8 cellular contexts compared by ENCODE assay signal in genomic region chr20:35992713-35993335, GRCh38. TPM values are rescaled to one million over a fixed set of nuclear protein-coding genes. Genes with fewer than 3 reads are reported as not detected.
DNase-seq lines count a peak whose midpoint lies in the region; ATAC-seq, FAIRE-seq and TF ChIP-seq lines count a peak whose summit lies in the region.

No MANE protein-coding gene starts in this region.

- intact Hi-C loops in endothelial cell of umbilical vein (cut with micrococcal nuclease): loop anchor here (1.0 kb wide), 1 partner anchor 206 kb away; no protein-coding TSS in a partner anchor

- H3K4me3 Mint-ChIP-seq in activated CD8-positive, alpha-beta memory T cell treated with anti-CD3 and anti-CD28 coated beads, Interleukin-2, amount 10 ng/mL, durations not matched to agents 7 days and 5 days: no peak overlapping the region
- H3K4me3 Mint-ChIP-seq in mesothelial cell of epicardium: no peak overlapping the region

- peak; percentile 48 for TF ChIP-seq CTCF in HL-60 (IDR thresholded peaks at IDR 0.05; ENCODE audit: insufficient read depth, low read length)
- TF ChIP-seq CTCF in endothelial cell of umbilical vein (IDR thresholded peaks at IDR 0.05; ENCODE audit: extremely low read depth in 1 of 2, insufficient read depth in 1 of 2, low read depth in 1 of 2, low read length in 2 of 2): peak; percentile 83 to 84
- peak; percentile 88 for TF ChIP-seq CTCF in mesothelial cell of epicardium (IDR thresholded peaks at IDR 0.05; ENCODE audit: unreplicated experiment)

- dilution Hi-C loops in endothelial cell of umbilical vein (cut with MboI; ENCODE audit: extremely low pct_ligation_motif_present, low sequenced_read_pairs): no loop called here

- peaks cover 4% of the 10 kb centered on the region for H3K4me1 Mint-ChIP-seq in activated CD8-positive, alpha-beta memory T cell treated with anti-CD3 and anti-CD28 coated beads, Interleukin-2, amount 10 ng/mL, durations not matched to agents 7 days and 5 days
- H3K4me1 Mint-ChIP-seq in mesothelial cell of epicardium: peaks cover 5% of the 10 kb centered on the region

- TF ChIP-seq POLR2A in endothelial cell of umbilical vein (IDR thresholded peaks at IDR 0.05; ENCODE audit: low read depth, low read length): no peak

- H4K20me1 ChIP-seq in endothelial cell of umbilical vein (replicated peaks; ENCODE audit: control insufficient read depth, extremely low read depth, insufficient read depth, low read length): no peaks in the 10 kb centered on the region

- peak; percentile 74 for ATAC-seq in activated CD8-positive, alpha-beta memory T cell treated with anti-CD3 and anti-CD28 coated beads, Interleukin-2, amount 10 ng/mL, durations not matched to agents 7 days and 5 days
- no peak for ATAC-seq in HG02970 (IDR thresholded peaks at IDR 0.05; ENCODE audit: low FRiP score, unreplicated experiment)

- DNase-seq in CD1c-positive myeloid dendritic cell (ENCODE audit: extremely low spot score) (peak; percentile 76), HL-60 (ENCODE audit: low read depth in 1 of 2, low spot score in 1 of 2) (peak; percentile 30 to 54), NCI-H774 (lab: John Stamatoyannopoulos, UW) (peak; percentile 43), endothelial cell of umbilical vein (ENCODE audit: low read depth, low spot score) (peak; percentile 71), mesothelial cell of epicardium (ENCODE audit: low spot score in 2 of 2, unreplicated experiment in 2 of 2) (no peak), stromal cell of bone marrow (ENCODE audit: low read depth) (peak; percentile 47)
- peak; percentile 63 for DNase-seq in activated CD8-positive, alpha-beta memory T cell treated with anti-CD3 and anti-CD28 coated beads, Interleukin-2, amount 10 ng/mL, durations not matched to agents 7 days and 5 days

- H3K9me1 ChIP-seq in endothelial cell of umbilical vein (replicated peaks; ENCODE audit: control insufficient read depth, extremely low read depth, insufficient read depth, low read length): no peaks in the 10 kb centered on the region

- no peak overlapping the region for H3K27ac ChIP-seq in HL-60 (replicated peaks)
- H3K27ac ChIP-seq in endothelial cell of umbilical vein (ENCODE audit: insufficient read depth, low read depth, low read length): no peak overlapping the region

- CTCF ChIA-PET in activated CD8-positive, alpha-beta memory T cell treated with anti-CD3 and anti-CD28 coated beads, Interleukin-2, amount 10 ng/mL, durations not matched to agents 7 days and 5 days (lab: Charles Lee): interaction anchor here (0.6 to 8.0 kb wide), 59 partner anchors 11 to 947 kb away, joined by 3 to 243 read pairs (median 4); partner anchors contain the start of genes CNBD2, ERGIC3 and SCAND1
- CTCF ChIA-PET in endothelial cell of umbilical vein (lab: Charles Lee): interaction anchor here (0.6 to 15.4 kb wide), 54 partner anchors 11 to 1374 kb away, joined by 3 to 1267 read pairs (median 5); partner anchors contain the start of genes CNBD2 and SCAND1

- no peak overlapping the region for H3K4me3 ChIP-seq in HL-60 (replicated peaks; ENCODE audit: insufficient read depth, low read length)
- no peak overlapping the region for H3K4me3 ChIP-seq in endothelial cell of umbilical vein (replicated peaks in 1 of 3; ENCODE audit: insufficient read depth in 1 of 3, low read depth in 1 of 3, low read length in 3 of 3)

- H3K36me3 Mint-ChIP-seq in activated CD8-positive, alpha-beta memory T cell treated with anti-CD3 and anti-CD28 coated beads, Interleukin-2, amount 10 ng/mL, durations not matched to agents 7 days and 5 days: no peaks in the 10 kb centered on the region
- H3K36me3 Mint-ChIP-seq in mesothelial cell of epicardium: no peaks in the 10 kb centered on the region

- peak; percentile 93 for FAIRE-seq in endothelial cell of umbilical vein (lab: Jason Lieb, UNC)

- H3K27me3 ChIP-seq in HL-60 (ENCODE audit: insufficient read depth, poor library complexity, severe bottlenecking) (no peaks in the 10 kb centered on the region), endothelial cell of umbilical vein (ENCODE audit: control insufficient read depth in 2 of 2, insufficient read depth in 2 of 2, low read length in 2 of 2) (peaks cover 8 to 10% of the 10 kb centered on the region in 2 experiments)

- H3K36me3 ChIP-seq in endothelial cell of umbilical vein (ENCODE audit: control insufficient read depth in 2 of 2, extremely low read depth in 1 of 2, insufficient read depth in 2 of 2, low read length in 2 of 2): no peaks in the 10 kb centered on the region

- H3K4me2 ChIP-seq in endothelial cell of umbilical vein (ENCODE audit: insufficient read depth, low read length): no peak overlapping the region

- H3K79me2 ChIP-seq in endothelial cell of umbilical vein (ENCODE audit: control insufficient read depth, insufficient read depth, low read length): no peaks in the 10 kb centered on the region

- H3K27ac Mint-ChIP-seq in activated CD8-positive, alpha-beta memory T cell treated with anti-CD3 and anti-CD28 coated beads, Interleukin-2, amount 10 ng/mL, durations not matched to agents 7 days and 5 days: no peak overlapping the region
- no peak overlapping the region for H3K27ac Mint-ChIP-seq in mesothelial cell of epicardium

- H3K27me3 Mint-ChIP-seq in activated CD8-positive, alpha-beta memory T cell treated with anti-CD3 and anti-CD28 coated beads, Interleukin-2, amount 10 ng/mL, durations not matched to agents 7 days and 5 days: peaks cover 22% of the 10 kb centered on the region
- H3K27me3 Mint-ChIP-seq in mesothelial cell of epicardium (ENCODE audit: low read depth): peaks cover 9% of the 10 kb centered on the region

- no peak overlapping the region for H2AFZ ChIP-seq in endothelial cell of umbilical vein (ENCODE audit: low read depth, low read length)

- no peaks in the 10 kb centered on the region for H3K9me3 Mint-ChIP-seq in activated CD8-positive, alpha-beta memory T cell treated with anti-CD3 and anti-CD28 coated beads, Interleukin-2, amount 10 ng/mL, durations not matched to agents 7 days and 5 days (ENCODE audit: low read depth)
- no peaks in the 10 kb centered on the region for H3K9me3 Mint-ChIP-seq in mesothelial cell of epicardium

- no peak overlapping the region for H3K9ac ChIP-seq in endothelial cell of umbilical vein (replicated peaks; ENCODE audit: extremely low read depth, insufficient read depth, low read length)

- no peaks in the 10 kb centered on the region for H3K4me1 ChIP-seq in endothelial cell of umbilical vein (ENCODE audit: control insufficient read depth, extremely low read depth, insufficient read depth, low read length)

- no TSS peak for BruUV-seq in endothelial cell of umbilical vein (replicated peaks; lab: Mats Ljungman, UMichigan)

- POLR2A ChIA-PET in endothelial cell of umbilical vein (lab: Charles Lee): interaction anchor here (0.7 to 1.6 kb wide), 3 partner anchors 51 to 217 kb away, joined by 3 to 8 read pairs (median 4); no protein-coding TSS in a partner anchor

- no peaks in the 10 kb centered on the region for H3K9me3 ChIP-seq in endothelial cell of umbilical vein (replicated peaks; ENCODE audit: control insufficient read depth, insufficient read depth, low read length)

TF ChIP-seq in endothelial cell of umbilical vein, 7 proteins besides CTCF, POLR2A, EP300 and RAD21:
- TF ChIP-seq MYC (IDR thresholded peaks at IDR 0.05; ENCODE audit: low read depth, low read length): no peak
- TF ChIP-seq FOS (IDR thresholded peaks at IDR 0.05; ENCODE audit: borderline replicate concordance, insufficient read depth, low read length): no peak

RNA-seq across cellular contexts. Expression of gene CNBD2, which starts 24.4 kb away (rescaled TPM):
- total RNA-seq in activated CD8-positive, alpha-beta memory T cell treated with anti-CD3 and anti-CD28 coated beads, Interleukin-2, amount 10 ng/mL, durations not matched to agents 7 days and 5 days: 1 to 10 TPM; 5.2 to 7.8 TPM
- total RNA-seq in endothelial cell of umbilical vein (4.9 and 5.3 TPM in 2 replicates), mesothelial cell of epicardium (3.5 to 4.7 TPM (median 3.7 TPM) in 3 replicates)
- 4.8 and 7.5 TPM in 2 replicates for polyA plus RNA-seq in endothelial cell of umbilical vein
- polyA plus RNA-seq in endothelial cell of umbilical vein (2011; cell fraction: cytosol; rRNA removed): 8.0 and 8.6 TPM in 2 replicates
- polyA plus RNA-seq in endothelial cell of umbilical vein (2011; cell fraction: nucleus; rRNA removed): 5.9 and 6.1 TPM in 2 replicates
- polyA plus RNA-seq in endothelial cell of umbilical vein (2012): 2.8 and 4.2 TPM in 2 replicates
- polyA minus RNA-seq in endothelial cell of umbilical vein: 1.7 and 2.0 TPM in 2 replicates
- polyA minus RNA-seq in endothelial cell of umbilical vein (2011; cell fraction: cytosol; rRNA and poly(A)+ RNA removed): 1.6 TPM
- polyA minus RNA-seq in endothelial cell of umbilical vein (2011; cell fraction: nucleus; rRNA and poly(A)+ RNA removed): 2.1 and 3.6 TPM in 2 replicates

RNA-seq across cellular contexts. Expression of gene SCAND1, which starts 38.5 kb away (rescaled TPM):
- total RNA-seq in activated CD8-positive, alpha-beta memory T cell treated with anti-CD3 and anti-CD28 coated beads, Interleukin-2, amount 10 ng/mL, durations not matched to agents 7 days and 5 days: 10 to 100 TPM; 61.2 to 63.9 TPM
- 83.1 and 83.5 TPM in 2 replicates for total RNA-seq in endothelial cell of umbilical vein
- polyA plus RNA-seq in endothelial cell of umbilical vein: 85.7 and 139 TPM in 2 replicates
- polyA plus RNA-seq in endothelial cell of umbilical vein (2011; cell fraction: cytosol; rRNA removed): 32.7 and 52.1 TPM in 2 replicates
- 14.6 and 25.1 TPM in 2 replicates for polyA plus RNA-seq in endothelial cell of umbilical vein (2011; cell fraction: nucleus; rRNA removed)
- 17.1 and 24.7 TPM in 2 replicates for polyA plus RNA-seq in endothelial cell of umbilical vein (2012)
- 8.0 and 9.1 TPM in 2 replicates for polyA minus RNA-seq in endothelial cell of umbilical vein
- 31.0 TPM for polyA minus RNA-seq in endothelial cell of umbilical vein (2011; cell fraction: cytosol; rRNA and poly(A)+ RNA removed)
- 5.4 and 12.6 TPM in 2 replicates for polyA minus RNA-seq in endothelial cell of umbilical vein (2011; cell fraction: nucleus; rRNA and poly(A)+ RNA removed)
- total RNA-seq in mesothelial cell of epicardium: 59.2 to 65.9 TPM (median 61.3 TPM) in 3 replicates

Comparison
In these comparisons a context has a peak if more than half of its experiments do, and no peak if none do; other contexts are left out.
1. DNase-seq: peak in CD1c-positive myeloid dendritic cell (single experiment), HL-60 (2 of 2), NCI-H774 (single experiment), activated CD8-positive, alpha-beta memory T cell treated with anti-CD3 and anti-CD28 coated beads, Interleukin-2, amount 10 ng/mL, durations not matched to agents 7 days and 5 days (single experiment), endothelial cell of umbilical vein (single experiment) and stromal cell of bone marrow (single experiment); none in mesothelial cell of epicardium (0 of 2).
2. Peak in every context shown above with its lines, with median percentiles within 50 percentile points of each other: CTCF ChIP-seq.